In genomic region chr19:54136864-54137113, GRCh38 we compare ENCODE assay signal across 1 cellular context.
TF ChIP-seq lines count a peak whose summit lies in the region.

No MANE protein-coding gene starts in this region.

TF ChIP-seq in HepG2, 621 proteins besides CTCF, POLR2A, EP300 and RAD21 (continued from another document):
- TF ChIP-seq SALL1 (CRISPR knock-in tag; IDR thresholded peaks at IDR 0.05) (peak; percentile 25; the same call in 1 of the 2 replicates), SP2 (CRISPR knock-in tag; IDR thresholded peaks at IDR 0.05) (peak; percentile 84), SOX5 (CRISPR knock-in tag; IDR thresholded peaks at IDR 0.05; ENCODE audit: borderline replicate concordance) (no peak), SAP130 (CRISPR knock-in tag; IDR thresholded peaks at IDR 0.05; ENCODE audit: low read depth) (peak; percentile 84), KAT8 (CRISPR knock-in tag; IDR thresholded peaks at IDR 0.05) (peak; percentile 64; the same call in 1 of the 2 replicates), ZNF318 (CRISPR knock-in tag; IDR thresholded peaks at IDR 0.05) (0 out of 2 replicates have a peak, but pooled peaks have one; percentile 57), ZNF737 (CRISPR knock-in tag; IDR thresholded peaks at IDR 0.05; ENCODE audit: borderline replicate concordance) (no peak), YEATS2 (CRISPR knock-in tag; IDR thresholded peaks at IDR 0.05; ENCODE audit: borderline replicate concordance) (0 out of 2 replicates have a peak, but pooled peaks have one; percentile 57), SP1 (IDR thresholded peaks at IDR 0.05) (no peak), SP1 (CRISPR knock-in tag; IDR thresholded peaks at IDR 0.05) (peak; percentile 84), ETV6 (CRISPR knock-in tag; conservative IDR thresholded peaks at IDR 0.05) (peak; percentile 62; the same call in 1 of the 2 replicates), PHF8 (CRISPR knock-in tag; IDR thresholded peaks at IDR 0.05) (peak; percentile 58), TEAD3 (CRISPR knock-in tag; optimal IDR thresholded peaks at IDR 0.05; ENCODE audit: borderline replicate concordance) (peak; percentile 7), SRY (CRISPR knock-in tag; IDR thresholded peaks at IDR 0.05) (no peak), SMYD3 (CRISPR knock-in tag; IDR thresholded peaks at IDR 0.05) (no peak), ZNF792 (CRISPR knock-in tag; IDR thresholded peaks at IDR 0.05) (peak; percentile 63; the same call in 1 of the 2 replicates), ZSCAN9 (CRISPR knock-in tag; IDR thresholded peaks at IDR 0.05; ENCODE audit: borderline replicate concordance) (0 out of 2 replicates have a peak, but pooled peaks have one; percentile 12), POLR2G (IDR thresholded peaks at IDR 0.05; ENCODE audit: low read depth, low read length) (peak; percentile 80), ZNF205 (CRISPR knock-in tag; IDR thresholded peaks at IDR 0.05) (0 out of 2 replicates have a peak, but pooled peaks have one; percentile 24), ATF7 (IDR thresholded peaks at IDR 0.05) (no peak), ATF7 (CRISPR knock-in tag; IDR thresholded peaks at IDR 0.05) (no peak), NCOA2 (CRISPR knock-in tag; IDR thresholded peaks at IDR 0.05) (0 out of 2 replicates have a peak, but pooled peaks have one; percentile 25), ZSCAN29 (CRISPR knock-in tag; conservative IDR thresholded peaks at IDR 0.05) (no peak)
- TF ChIP-seq, protein P1, sequence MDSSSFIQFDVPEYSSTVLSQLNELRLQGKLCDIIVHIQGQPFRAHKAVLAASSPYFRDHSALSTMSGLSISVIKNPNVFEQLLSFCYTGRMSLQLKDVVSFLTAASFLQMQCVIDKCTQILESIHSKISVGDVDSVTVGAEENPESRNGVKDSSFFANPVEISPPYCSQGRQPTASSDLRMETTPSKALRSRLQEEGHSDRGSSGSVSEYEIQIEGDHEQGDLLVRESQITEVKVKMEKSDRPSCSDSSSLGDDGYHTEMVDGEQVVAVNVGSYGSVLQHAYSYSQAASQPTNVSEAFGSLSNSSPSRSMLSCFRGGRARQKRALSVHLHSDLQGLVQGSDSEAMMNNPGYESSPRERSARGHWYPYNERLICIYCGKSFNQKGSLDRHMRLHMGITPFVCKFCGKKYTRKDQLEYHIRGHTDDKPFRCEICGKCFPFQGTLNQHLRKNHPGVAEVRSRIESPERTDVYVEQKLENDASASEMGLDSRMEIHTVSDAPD (CRISPR knock-in tag; IDR thresholded peaks at IDR 0.05) = no peak
- TF ChIP-seq, protein P2, sequence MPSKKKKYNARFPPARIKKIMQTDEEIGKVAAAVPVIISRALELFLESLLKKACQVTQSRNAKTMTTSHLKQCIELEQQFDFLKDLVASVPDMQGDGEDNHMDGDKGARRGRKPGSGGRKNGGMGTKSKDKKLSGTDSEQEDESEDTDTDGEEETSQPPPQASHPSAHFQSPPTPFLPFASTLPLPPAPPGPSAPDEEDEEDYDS (CRISPR knock-in tag; IDR thresholded peaks at IDR 0.05) = peak; percentile 81; the same call in 1 of the 2 replicates
- TF ChIP-seq, protein P3, sequence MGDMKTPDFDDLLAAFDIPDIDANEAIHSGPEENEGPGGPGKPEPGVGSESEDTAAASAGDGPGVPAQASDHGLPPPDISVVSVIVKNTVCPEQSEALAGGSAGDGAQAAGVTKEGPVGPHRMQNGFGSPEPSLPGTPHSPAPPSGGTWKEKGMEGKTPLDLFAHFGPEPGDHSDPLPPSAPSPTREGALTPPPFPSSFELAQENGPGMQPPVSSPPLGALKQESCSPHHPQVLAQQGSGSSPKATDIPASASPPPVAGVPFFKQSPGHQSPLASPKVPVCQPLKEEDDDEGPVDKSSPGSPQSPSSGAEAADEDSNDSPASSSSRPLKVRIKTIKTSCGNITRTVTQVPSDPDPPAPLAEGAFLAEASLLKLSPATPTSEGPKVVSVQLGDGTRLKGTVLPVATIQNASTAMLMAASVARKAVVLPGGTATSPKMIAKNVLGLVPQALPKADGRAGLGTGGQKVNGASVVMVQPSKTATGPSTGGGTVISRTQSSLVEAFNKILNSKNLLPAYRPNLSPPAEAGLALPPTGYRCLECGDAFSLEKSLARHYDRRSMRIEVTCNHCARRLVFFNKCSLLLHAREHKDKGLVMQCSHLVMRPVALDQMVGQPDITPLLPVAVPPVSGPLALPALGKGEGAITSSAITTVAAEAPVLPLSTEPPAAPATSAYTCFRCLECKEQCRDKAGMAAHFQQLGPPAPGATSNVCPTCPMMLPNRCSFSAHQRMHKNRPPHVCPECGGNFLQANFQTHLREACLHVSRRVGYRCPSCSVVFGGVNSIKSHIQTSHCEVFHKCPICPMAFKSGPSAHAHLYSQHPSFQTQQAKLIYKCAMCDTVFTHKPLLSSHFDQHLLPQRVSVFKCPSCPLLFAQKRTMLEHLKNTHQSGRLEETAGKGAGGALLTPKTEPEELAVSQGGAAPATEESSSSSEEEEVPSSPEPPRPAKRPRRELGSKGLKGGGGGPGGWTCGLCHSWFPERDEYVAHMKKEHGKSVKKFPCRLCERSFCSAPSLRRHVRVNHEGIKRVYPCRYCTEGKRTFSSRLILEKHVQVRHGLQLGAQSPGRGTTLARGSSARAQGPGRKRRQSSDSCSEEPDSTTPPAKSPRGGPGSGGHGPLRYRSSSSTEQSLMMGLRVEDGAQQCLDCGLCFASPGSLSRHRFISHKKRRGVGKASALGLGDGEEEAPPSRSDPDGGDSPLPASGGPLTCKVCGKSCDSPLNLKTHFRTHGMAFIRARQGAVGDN (CRISPR knock-in tag; IDR thresholded peaks at IDR 0.05) = peak; percentile 11; the same call in 1 of the 2 replicates
- TF ChIP-seq, protein P4, sequence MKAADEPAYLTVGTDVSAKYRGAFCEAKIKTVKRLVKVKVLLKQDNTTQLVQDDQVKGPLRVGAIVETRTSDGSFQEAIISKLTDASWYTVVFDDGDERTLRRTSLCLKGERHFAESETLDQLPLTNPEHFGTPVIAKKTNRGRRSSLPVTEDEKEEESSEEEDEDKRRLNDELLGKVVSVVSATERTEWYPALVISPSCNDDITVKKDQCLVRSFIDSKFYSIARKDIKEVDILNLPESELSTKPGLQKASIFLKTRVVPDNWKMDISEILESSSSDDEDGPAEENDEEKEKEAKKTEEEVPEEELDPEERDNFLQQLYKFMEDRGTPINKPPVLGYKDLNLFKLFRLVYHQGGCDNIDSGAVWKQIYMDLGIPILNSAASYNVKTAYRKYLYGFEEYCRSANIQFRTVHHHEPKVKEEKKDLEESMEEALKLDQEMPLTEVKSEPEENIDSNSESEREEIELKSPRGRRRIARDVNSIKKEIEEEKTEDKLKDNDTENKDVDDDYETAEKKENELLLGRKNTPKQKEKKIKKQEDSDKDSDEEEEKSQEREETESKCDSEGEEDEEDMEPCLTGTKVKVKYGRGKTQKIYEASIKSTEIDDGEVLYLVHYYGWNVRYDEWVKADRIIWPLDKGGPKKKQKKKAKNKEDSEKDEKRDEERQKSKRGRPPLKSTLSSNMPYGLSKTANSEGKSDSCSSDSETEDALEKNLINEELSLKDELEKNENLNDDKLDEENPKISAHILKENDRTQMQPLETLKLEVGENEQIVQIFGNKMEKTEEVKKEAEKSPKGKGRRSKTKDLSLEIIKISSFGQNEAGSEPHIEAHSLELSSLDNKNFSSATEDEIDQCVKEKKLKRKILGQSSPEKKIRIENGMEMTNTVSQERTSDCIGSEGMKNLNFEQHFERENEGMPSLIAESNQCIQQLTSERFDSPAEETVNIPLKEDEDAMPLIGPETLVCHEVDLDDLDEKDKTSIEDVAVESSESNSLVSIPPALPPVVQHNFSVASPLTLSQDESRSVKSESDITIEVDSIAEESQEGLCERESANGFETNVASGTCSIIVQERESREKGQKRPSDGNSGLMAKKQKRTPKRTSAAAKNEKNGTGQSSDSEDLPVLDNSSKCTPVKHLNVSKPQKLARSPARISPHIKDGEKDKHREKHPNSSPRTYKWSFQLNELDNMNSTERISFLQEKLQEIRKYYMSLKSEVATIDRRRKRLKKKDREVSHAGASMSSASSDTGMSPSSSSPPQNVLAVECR (CRISPR knock-in tag; IDR thresholded peaks at IDR 0.05; ENCODE audit: borderline replicate concordance) = peak; percentile 44; the same call in 1 of the 2 replicates
